ENCODE assay signal across 20 cellular contexts in the genomic region with DNA sequence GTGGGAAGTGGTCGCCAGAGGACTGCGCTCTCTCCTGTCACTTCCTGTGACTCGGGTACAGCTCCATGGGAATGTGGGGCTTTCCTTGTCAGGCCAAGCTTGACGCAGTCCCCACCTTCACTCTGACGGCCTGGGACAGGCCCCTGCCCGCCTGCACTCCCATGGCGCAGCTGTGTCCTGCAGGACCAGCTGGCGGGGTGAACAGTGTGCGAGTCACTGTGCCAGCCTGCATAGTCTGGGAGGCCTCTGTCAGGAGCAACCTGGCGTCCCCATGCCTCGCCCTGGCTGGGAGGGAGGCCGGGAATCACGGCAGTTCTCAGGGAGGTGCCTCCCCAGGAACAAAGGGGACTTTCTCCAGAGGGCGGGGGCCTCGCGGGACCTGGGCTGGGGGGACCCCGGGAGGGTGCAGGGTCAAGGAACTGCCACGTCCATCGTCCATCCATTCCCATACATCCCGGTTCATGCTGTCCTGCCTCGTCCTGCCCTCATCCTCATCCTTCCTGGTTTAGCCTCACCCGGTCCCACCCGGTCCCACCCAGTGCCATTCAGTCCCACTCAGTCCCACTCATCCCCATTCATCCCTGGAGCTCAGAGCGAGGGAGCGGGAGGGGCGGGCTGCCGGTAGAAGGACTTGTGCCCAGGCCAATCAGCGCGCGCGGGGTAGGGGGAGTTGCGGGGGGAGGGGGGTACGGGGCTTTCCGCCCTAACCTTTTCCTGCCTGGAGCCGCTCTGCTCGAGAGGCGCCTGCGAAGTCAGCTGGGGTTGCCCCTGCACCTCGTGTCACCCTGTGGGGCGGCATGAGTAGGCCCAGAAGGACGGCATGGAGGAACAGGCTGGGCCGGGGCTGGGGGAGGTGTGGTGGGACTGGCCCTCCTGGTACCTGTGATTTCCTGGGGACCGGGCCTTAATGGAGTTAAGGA. TPM values are rescaled to one million over a fixed set of nuclear protein-coding genes. Genes with fewer than 3 reads are reported as not detected.
DNase-seq lines count a peak whose midpoint lies in the region; TF ChIP-seq lines count a peak whose summit lies in the region.
"Had no signal": no experiment of that assay in that cellular context is flagged by ENCODE, and none has a peak within 500 bp of the region (broad histone marks: within the 10 kb centered on the region; RNA-seq: fewer than 3 reads in every experiment).

No MANE protein-coding gene starts in this region.

- H2AK5ac ChIP-seq in trophoblast cell (ENCODE audit: low read length) = no peak overlapping the region

- H3K14ac ChIP-seq in trophoblast cell (ENCODE audit: low read length) = peak overlapping the region; percentile 22

- H3K79me1 ChIP-seq in trophoblast cell (ENCODE audit: low read length) = no peaks in the 10 kb centered on the region

- no peak overlapping the region for H3K4ac ChIP-seq in trophoblast cell (ENCODE audit: low read depth, low read length)

- peak overlapping the region; percentile 54 for H3K9ac ChIP-seq in iPS-15b (ENCODE audit: low read depth, low read length)
- H3K9ac ChIP-seq in trophoblast cell (ENCODE audit: low read length) = no peak overlapping the region
- H3K9ac ChIP-seq: parathyroid adenoma had no signal

- CTCF ChIA-PET in HEK293 (lab: Yijun Ruan, JAX) = interaction anchor here (1.2 to 3.2 kb wide), 3 partner anchors 12 to 37 kb away, joined by 3 to 20 read pairs (median 3); a partner anchor contains a TSS

- H2BK120ac ChIP-seq in trophoblast cell (ENCODE audit: insufficient read depth, low read length, poor library complexity) = no peak overlapping the region

- no peak overlapping the region for H4K91ac ChIP-seq in trophoblast cell (ENCODE audit: low read depth, low read length)

- POLR2A ChIA-PET in HEK293 (lab: Yijun Ruan, JAX) = interaction anchor here (1.0 kb wide), 1 partner anchor 14 kb away, joined by 3 read pairs; a partner anchor contains a TSS

- H4K12ac ChIP-seq in trophoblast cell (ENCODE audit: low read depth, low read length) = peak overlapping the region; percentile 51

- H3K9me3 ChIP-seq in HEK293 (ENCODE audit: control insufficient read depth, insufficient read depth, low read depth, low read length) = no peaks in the 10 kb centered on the region
- H3K9me3 ChIP-seq in iPS-15b (ENCODE audit: control insufficient read depth, insufficient read depth, low read length) = no peaks in the 10 kb centered on the region
- peaks cover 2% of the 10 kb centered on the region for H3K9me3 ChIP-seq in trophoblast cell (ENCODE audit: insufficient read depth, low read depth, low read length)
- H3K9me3 ChIP-seq in BE2C = no peaks in the 10 kb centered on the region
- H3K9me3 ChIP-seq: thoracic aorta had no signal

- H3K36me3 ChIP-seq in HEK293 (ENCODE audit: control insufficient read depth in 2 of 2, insufficient read depth in 1 of 2, low read length in 2 of 2) (peaks cover 0 to 27% of the 10 kb centered on the region in 2 experiments; a peak in 2 of 3 replicates), iPS-15b (ENCODE audit: control insufficient read depth, insufficient read depth, low read length) (peaks cover under 1% of the 10 kb centered on the region), trophoblast cell (ENCODE audit: control insufficient read depth in 1 of 2, insufficient read depth in 2 of 2, low read length in 2 of 2) (peaks cover 6 to 8% of the 10 kb centered on the region in 2 experiments), BE2C (no peaks in the 10 kb centered on the region)

- no peaks in the 10 kb centered on the region for H3K4me1 ChIP-seq in HEK293 (ENCODE audit: control insufficient read depth, insufficient read depth, low read length)
- peaks cover 10% of the 10 kb centered on the region for H3K4me1 ChIP-seq in iPS-15b (ENCODE audit: control insufficient read depth, insufficient read depth, low read length)
- peaks cover 4 to 8% of the 10 kb centered on the region in 2 experiments for H3K4me1 ChIP-seq in trophoblast cell (ENCODE audit: control insufficient read depth in 1 of 2, insufficient read depth in 2 of 2, low read length in 2 of 2)
- peaks cover 3% of the 10 kb centered on the region for H3K4me1 ChIP-seq in BE2C
- H3K4me1 ChIP-seq: parathyroid adenoma had no signal

- peak overlapping the region; percentile 35 for H4K8ac ChIP-seq in trophoblast cell (ENCODE audit: low read depth, low read length)

- TF ChIP-seq CTCF in HEK293 (tag by site-specific recombination; IDR thresholded peaks at IDR 0.05) (no peak), BE2C (IDR thresholded peaks at IDR 0.05; ENCODE audit: low read depth, low read length) (no peak)

- H2BK12ac ChIP-seq in trophoblast cell (ENCODE audit: low read length) = no peak overlapping the region

- H3K4me2 ChIP-seq in trophoblast cell (ENCODE audit: low read length) = peak overlapping the region; percentile 37

- H3K27me3 ChIP-seq in iPS-15b (ENCODE audit: control insufficient read depth, insufficient read depth, low read length) (peaks cover 2% of the 10 kb centered on the region), trophoblast cell (ENCODE audit: insufficient read depth, low read length) (no peaks in the 10 kb centered on the region), BE2C (no peaks in the 10 kb centered on the region)

- DNase-seq in SK-MEL-5 (ENCODE audit: low read depth, low spot score) = peak; percentile 40
- DNase-seq in trophoblast cell = no peak
- no peak for DNase-seq in BE2C
- DNase-seq in activated naive CD4-positive, alpha-beta T cell (lab: John Stamatoyannopoulos, UW) = no peak
- no peak for DNase-seq in superior temporal gyrus (ENCODE audit: extremely low spot score)
- no peak for DNase-seq in NCI-H748 (lab: John Stamatoyannopoulos, UW; ENCODE audit: unreplicated experiment)
- DNase-seq: activated B cell treated with CpG ODN at 0.5 μM for 24 hours; activated CD8-positive, alpha-beta memory T cell treated with anti-CD3 and anti-CD28 coated beads for 24 hours; central memory CD4-positive, alpha-beta T cell; effector CD4-positive, alpha-beta T cell; left ventricle myocardium superior; NCI-H1105; NCI-H226; SHP77 treated with DMSO at 0.1 percent for 48 hours; small intestine; T-helper 2 cell had no signal

- H3K79me2 ChIP-seq in trophoblast cell (ENCODE audit: control insufficient read depth, insufficient read depth, low read length, poor library complexity) = no peaks in the 10 kb centered on the region

- WGBS in trophoblast cell (ENCODE audit: extremely low coverage, insufficient coverage, insufficient read length) = no CpG with 5 or more reads among the region's 43 CpGs

- H3K23ac ChIP-seq in trophoblast cell (ENCODE audit: low read length) = no peak overlapping the region

- no peak overlapping the region for H3K4me3 ChIP-seq in HEK293 (ENCODE audit: low read depth, low read length)
- peak overlapping the region; percentile 41 for H3K4me3 ChIP-seq in iPS-15b (ENCODE audit: low read depth, low read length)
- H3K4me3 ChIP-seq in trophoblast cell (ENCODE audit: low read depth, low read length) = no peak overlapping the region
- H3K4me3 ChIP-seq in BE2C (ENCODE audit: low read depth, low read length) = no peak overlapping the region
- H3K4me3 ChIP-seq: thoracic aorta had no signal

- no peak overlapping the region for H2AFZ ChIP-seq in trophoblast cell (ENCODE audit: insufficient read depth, low read length, poor library complexity)
- H2AFZ ChIP-seq: parathyroid adenoma had no signal

- no peak overlapping the region for H2BK5ac ChIP-seq in trophoblast cell (ENCODE audit: low read depth, low read length, poor library complexity)

- in situ Hi-C loops in SK-MEL-5 (cut with HindIII; ENCODE audit: low pct_unique_long_range_greater_than_20kb, low sequenced_read_pairs) = no loop called here

- H3K27ac ChIP-seq in HEK293 (ENCODE audit: extremely low read depth, low read depth, low read length) = no peak overlapping the region
- H3K27ac ChIP-seq in trophoblast cell (ENCODE audit: low read depth, low read length) = no peak overlapping the region
- H3K27ac ChIP-seq: parathyroid adenoma, thoracic aorta had no signal

- H3K18ac ChIP-seq in trophoblast cell (ENCODE audit: low read length) = no peak overlapping the region

TF ChIP-seq in HEK293, 187 proteins besides CTCF, POLR2A, EP300 and RAD21:
- no peak for TF ChIP-seq ZFP69B (tag by site-specific recombination; IDR thresholded peaks at IDR 0.05)
- no peak for TF ChIP-seq IKZF3 (tag by site-specific recombination; IDR thresholded peaks at IDR 0.05)
- peak; percentile 91 for TF ChIP-seq KLF1 (tag by site-specific recombination; IDR thresholded peaks at IDR 0.05)
- no peak for TF ChIP-seq ZNF768 (tag by site-specific recombination; IDR thresholded peaks at IDR 0.05)
- TF ChIP-seq KLF8 (tag by site-specific recombination; IDR thresholded peaks at IDR 0.05) = no peak
- TF ChIP-seq KLF16 (tag by site-specific recombination; IDR thresholded peaks at IDR 0.05) = no peak
- TF ChIP-seq ZBTB1 (tag by site-specific recombination; IDR thresholded peaks at IDR 0.05) = no peak

RNA-seq across cellular contexts. Expression of a gene that starts 13.4 kb away (rescaled TPM):
- total RNA-seq in SK-MEL-5 (2014; rRNA removed; shearing (Covaris generic)) = 19.3 and 25.8 TPM in 2 replicates
- polyA plus RNA-seq in SK-MEL-5 (2015; cell fraction: cytosol; rRNA removed) = 31.1 and 34.1 TPM in 2 replicates
- 87.6 and 88.5 TPM in 2 replicates for polyA plus RNA-seq in SK-MEL-5 (2015; cell fraction: nucleus; rRNA removed)
- polyA plus RNA-seq in trophoblast cell (2013) = 9.8 and 9.9 TPM in 2 replicates
- 30.6 TPM for polyA plus RNA-seq in BE2C (2012; ENCODE audit: insufficient read depth, insufficient read length, low read depth)

RNA-seq across cellular contexts. Expression of a gene that starts 38.9 kb away (rescaled TPM):
- 3.7 and 4.5 TPM in 2 replicates for total RNA-seq in SK-MEL-5 (2014; rRNA removed; shearing (Covaris generic))
- 2.5 and 3.2 TPM in 2 replicates for polyA plus RNA-seq in SK-MEL-5 (2015; cell fraction: cytosol; rRNA removed)
- 9.8 and 10.8 TPM in 2 replicates for polyA plus RNA-seq in SK-MEL-5 (2015; cell fraction: nucleus; rRNA removed)
- polyA plus RNA-seq in trophoblast cell (2013) = 2.7 and 2.8 TPM in 2 replicates
- polyA plus RNA-seq in BE2C (2012; ENCODE audit: insufficient read depth, insufficient read length, low read depth) = 9.3 TPM
- total RNA-seq: left ventricle myocardium superior, thoracic aorta had no signal

RNA-seq across cellular contexts. Expression of a gene that starts 42.1 kb away (rescaled TPM):
- 30.3 and 31.8 TPM in 2 replicates for total RNA-seq in SK-MEL-5 (2014; rRNA removed; shearing (Covaris generic))
- polyA plus RNA-seq in SK-MEL-5 (2015; cell fraction: cytosol; rRNA removed) = 64.1 and 71.9 TPM in 2 replicates
- 4.5 and 9.3 TPM in 2 replicates for polyA plus RNA-seq in SK-MEL-5 (2015; cell fraction: nucleus; rRNA removed)
- 10.0 and 10.5 TPM in 2 replicates for polyA plus RNA-seq in trophoblast cell (2013)
- polyA plus RNA-seq in BE2C (2012; ENCODE audit: insufficient read depth, insufficient read length, low read depth) = 79.1 TPM

RNA-seq across cellular contexts. Expression of a gene that starts 44.0 kb away (rescaled TPM):
- total RNA-seq in SK-MEL-5 (2014; rRNA removed; shearing (Covaris generic)) = 24.5 and 30.3 TPM in 2 replicates
- polyA plus RNA-seq in SK-MEL-5 (2015; cell fraction: cytosol; rRNA removed) = 49.8 and 56.9 TPM in 2 replicates
- polyA plus RNA-seq in SK-MEL-5 (2015; cell fraction: nucleus; rRNA removed) = 76.1 and 88.0 TPM in 2 replicates
- 10.1 and 10.3 TPM in 2 replicates for polyA plus RNA-seq in trophoblast cell (2013)
- 35.8 TPM for polyA plus RNA-seq in BE2C (2012; ENCODE audit: insufficient read depth, insufficient read length, low read depth)

RNA-seq across cellular contexts. Expression of a gene that starts 55.1 kb away (rescaled TPM):
- total RNA-seq in SK-MEL-5 (2014; rRNA removed; shearing (Covaris generic)) = 12.5 and 13.8 TPM in 2 replicates
- 61.0 and 75.3 TPM in 2 replicates for polyA plus RNA-seq in SK-MEL-5 (2015; cell fraction: cytosol; rRNA removed)
- polyA plus RNA-seq in SK-MEL-5 (2015; cell fraction: nucleus; rRNA removed) = 99.2 and 159 TPM in 2 replicates
- polyA plus RNA-seq in trophoblast cell (2013) = 58.0 and 58.7 TPM in 2 replicates
- 25.3 TPM for polyA plus RNA-seq in BE2C (2012; ENCODE audit: insufficient read depth, insufficient read length, low read depth)
